In genomic region chr2:218846963-218847362, GRCh38 we compare ENCODE assay signal across 12 cellular contexts. TPM values are rescaled to one million over a fixed set of nuclear protein-coding genes. Genes with fewer than 3 reads are reported as not detected.
DNase-seq lines count a peak whose midpoint lies in the region; ATAC-seq, FAIRE-seq and TF ChIP-seq lines count a peak whose summit lies in the region.
"Not testable (repeated sequence)": the region's sequence is repeated elsewhere in the genome, so short reads cannot be mapped to it uniquely, and the experiment has no call there.
"Had no signal": no experiment of that assay in that cellular context is flagged by ENCODE, and none has a peak within 500 bp of the region (broad histone marks: within the 10 kb centered on the region; RNA-seq: fewer than 3 reads in every experiment).

No MANE protein-coding gene starts in this region.

- TF ChIP-seq CTCF in A549 (IDR thresholded peaks at IDR 0.05); endothelial cell (IDR thresholded peaks at IDR 0.05; ENCODE audit: unreplicated experiment); mesothelial cell of epicardium (IDR thresholded peaks at IDR 0.05; ENCODE audit: unreplicated experiment); spleen (IDR thresholded peaks at IDR 0.05 in 8 of 11, conservative IDR thresholded peaks at IDR 0.05 in 3 of 11): not testable (repeated sequence)

- not testable (repeated sequence) for H3K36me3 Mint-ChIP-seq in endothelial cell (ENCODE audit: low read depth, unreplicated experiment); mesothelial cell of epicardium

- in situ Hi-C loops in SK-MEL-5 (cut with HindIII; ENCODE audit: low pct_unique_long_range_greater_than_20kb, low sequenced_read_pairs): not testable (repeated sequence)

- POLR2A ChIA-PET in A549 (lab: Yijun Ruan, JAX): interaction anchor here (0.6 to 1.0 kb wide), 2 partner anchors 136 to 175 kb away, joined by 3 to 6 read pairs; partner anchors contain the start of genes RNF25, STK36 and TTLL4

- peak in 1 of 2 experiments; percentile 10; a peak in 3 of 6 replicates for ATAC-seq in A549

- intact Hi-C loops in posterior vena cava (cut with DNase I): loop anchor here in 1 of 2 donors (10.0 kb wide), 1 partner anchor 112 kb away; no protein-coding TSS in a partner anchor
- intact Hi-C loops in spleen (cut with DNase I; ENCODE audit: low total_unique reads): loop anchor here (5.0 kb wide), 1 partner anchor 135 kb away; the partner anchor contains the start of gene TTLL4

- H3K9me3 Mint-ChIP-seq in endothelial cell (ENCODE audit: unreplicated experiment): not testable (repeated sequence)
- peaks cover 13% of the 10 kb centered on the region for H3K9me3 Mint-ChIP-seq in mesothelial cell of epicardium

- H3K36me3 ChIP-seq in spleen: not testable (repeated sequence)

- not testable (repeated sequence) for TF ChIP-seq EP300 in A549 (IDR thresholded peaks at IDR 0.05)

- peak overlapping the region in 1 of 2 experiments; percentile 68; a peak in 3 of 6 replicates for H3K27ac ChIP-seq in A549
- not testable (repeated sequence) for H3K27ac ChIP-seq in spleen

- not testable (repeated sequence) for TF ChIP-seq POLR2A in A549 (IDR thresholded peaks at IDR 0.05; ENCODE audit: low read length); spleen (IDR thresholded peaks at IDR 0.05)

- not testable (repeated sequence) for H3K4me1 Mint-ChIP-seq in endothelial cell (ENCODE audit: unreplicated experiment); mesothelial cell of epicardium

- peak overlapping the region; percentile 64 for H3K4me2 ChIP-seq in A549

- H3K27me3 ChIP-seq in spleen (replicated peaks in 1 of 7): peaks cover 0 to 41% (median 14%) of the 10 kb centered on the region in 7 donors

- not testable (repeated sequence) for H3K27me3 Mint-ChIP-seq in endothelial cell (ENCODE audit: unreplicated experiment); mesothelial cell of epicardium (ENCODE audit: low read depth)

- not testable (repeated sequence) for H3K4me3 Mint-ChIP-seq in endothelial cell (ENCODE audit: unreplicated experiment); mesothelial cell of epicardium

- CTCF ChIA-PET in A549 (lab: Yijun Ruan, JAX): interaction anchor here (0.6 to 2.7 kb wide), 86 partner anchors 9 to 492 kb away, joined by 3 to 58 read pairs (median 5); partner anchors contain the start of genes BCS1L, PRKAG3, RNF25 and STK36

- DNase-seq in A549 (ENCODE audit: low read depth in 1 of 2, low spot score in 1 of 2); endothelial cell (ENCODE audit: low spot score); mesothelial cell of epicardium (ENCODE audit: low spot score in 2 of 2, unreplicated experiment in 2 of 2): not testable (repeated sequence)
- DNase-seq in SK-MEL-5 (ENCODE audit: low read depth, low spot score) (peak; percentile 30), posterior vena cava (ENCODE audit: low spot score) (peak; percentile 51), spleen (peak; percentile 46)

- TF ChIP-seq RAD21 in A549 (conservative IDR thresholded peaks at IDR 0.05 in 1 of 2, IDR thresholded peaks at IDR 0.05 in 1 of 2): not testable (repeated sequence)

- H3K9me3 ChIP-seq in A549, spleen: not testable (repeated sequence)

- FAIRE-seq in A549 (lab: Jason Lieb, UNC): not testable (repeated sequence)

- H3K27ac Mint-ChIP-seq in endothelial cell (ENCODE audit: unreplicated experiment): peak overlapping the region; percentile 24
- H3K27ac Mint-ChIP-seq in mesothelial cell of epicardium: peak overlapping the region; percentile 56

- not testable (repeated sequence) for H3K4me1 ChIP-seq in A549, spleen

- 0 out of 3 replicates have a peak overlapping the region, but pooled peaks have one; percentile 20 for H3K4me3 ChIP-seq in A549
- not testable (repeated sequence) for H3K4me3 ChIP-seq in spleen

- WGBS in A549 (ENCODE audit: missing lambda C conversion rate): 19% methylated on average over 5 of the region's 18 CpGs
- 75 to 91% (median 80%) methylated on average over 7 to 18 of the region's 18 CpGs for WGBS in spleen, 5 donors

RNA-seq across cellular contexts. Expression of gene WNT6, which starts 12.6 kb away (rescaled TPM):
- polyA plus RNA-seq in A549 (2011; rRNA removed) (0.05 and 0.06 TPM in 2 replicates), A549 (2017; fragmentation: RNase III; extraction: RNeasy Plus Mini Kit Qiagen cat#74134 plus additional on column Dnase treatment) (0.08 to 0.28 TPM (median 0.10 TPM) in 3 replicates), spleen (1 to 10 TPM; 1.1 to 4.0 (median 1.1) TPM)
- polyA plus RNA-seq in A549 (2012; cell fraction: cytosol; rRNA removed): 0.15 and 0.44 TPM in 2 replicates
- 0.05 and 0.40 TPM in 2 replicates for polyA plus RNA-seq in A549 (2012; cell fraction: nucleus; rRNA removed)
- polyA minus RNA-seq in A549 (2011; rRNA and poly(A)+ RNA removed): not detected in 2 replicates
- not detected in 2 replicates for total RNA-seq in SK-MEL-5 (2014; rRNA removed; shearing (Covaris generic))
- polyA plus RNA-seq in SK-MEL-5 (2015; cell fraction: cytosol; rRNA removed): not detected in 2 replicates
- not detected in 2 replicates for polyA plus RNA-seq in SK-MEL-5 (2015; cell fraction: nucleus; rRNA removed)
- total RNA-seq in endothelial cell (ENCODE audit: unreplicated experiment) (not detected), mesothelial cell of epicardium (106 to 118 TPM (median 115 TPM) in 3 replicates), posterior vena cava (under 1 TPM; 0.23 to 0.24 TPM), spleen (10 to 100 TPM in 3 of 7 donors, 1 to 10 TPM in 4; 2.2 to 10.9 (median 10.0) TPM)
- total RNA-seq: CD4-positive, alpha-beta T cell; GM23248; H1; H7 had no signal
- polyA plus RNA-seq: GM23248, H1 had no signal

RNA-seq across cellular contexts. Expression of gene PRKAG3, which starts 15.4 kb away (rescaled TPM):
- polyA plus RNA-seq in A549 (2011; rRNA removed) (not detected in 2 replicates), A549 (2017; fragmentation: RNase III; extraction: RNeasy Plus Mini Kit Qiagen cat#74134 plus additional on column Dnase treatment) (not detected in 3 replicates), spleen (not detected)
- not detected in 2 replicates for polyA plus RNA-seq in A549 (2012; cell fraction: cytosol; rRNA removed)
- polyA plus RNA-seq in A549 (2012; cell fraction: nucleus; rRNA removed): not detected in 2 replicates
- not detected in 2 replicates for polyA minus RNA-seq in A549 (2011; rRNA and poly(A)+ RNA removed)
- not detected in 2 replicates for total RNA-seq in SK-MEL-5 (2014; rRNA removed; shearing (Covaris generic))
- polyA plus RNA-seq in SK-MEL-5 (2015; cell fraction: cytosol; rRNA removed): not detected in 2 replicates
- polyA plus RNA-seq in SK-MEL-5 (2015; cell fraction: nucleus; rRNA removed): not detected in 2 replicates
- total RNA-seq in endothelial cell (ENCODE audit: unreplicated experiment) (not detected), mesothelial cell of epicardium (2.8 to 3.6 TPM (median 2.9 TPM) in 3 replicates), posterior vena cava (under 1 TPM in 1 of 2 donors, not detected in 1; 0.23 TPM), spleen (not detected)
- total RNA-seq: CD4-positive, alpha-beta T cell; CD8-positive, alpha-beta memory T cell; GM23248; H1; H7 had no signal
- polyA plus RNA-seq: CD14-positive monocyte; CD8-positive, alpha-beta memory T cell; GM23248; H1 had no signal

RNA-seq across cellular contexts. Expression of gene WNT10A, which starts 33.7 kb away (rescaled TPM):
- polyA plus RNA-seq in A549 (2011; rRNA removed) (not detected in 2 replicates), A549 (2017; fragmentation: RNase III; extraction: RNeasy Plus Mini Kit Qiagen cat#74134 plus additional on column Dnase treatment) (0.04 TPM in 2 of 3 replicates, not detected in the other), spleen (1 to 10 TPM; 1.5 to 2.5 (median 1.5) TPM)
- 0.01 and 0.03 TPM in 2 replicates for polyA plus RNA-seq in A549 (2012; cell fraction: cytosol; rRNA removed)
- 0.02 and 0.04 TPM in 2 replicates for polyA plus RNA-seq in A549 (2012; cell fraction: nucleus; rRNA removed)
- not detected in 2 replicates for polyA minus RNA-seq in A549 (2011; rRNA and poly(A)+ RNA removed)
- total RNA-seq in SK-MEL-5 (2014; rRNA removed; shearing (Covaris generic)): 0.05 and 0.11 TPM in 2 replicates
- 0.19 TPM in 1 of 2 replicates, not detected in the other for polyA plus RNA-seq in SK-MEL-5 (2015; cell fraction: cytosol; rRNA removed)
- polyA plus RNA-seq in SK-MEL-5 (2015; cell fraction: nucleus; rRNA removed): 0.11 TPM in 1 of 2 replicates, not detected in the other
- total RNA-seq in endothelial cell (ENCODE audit: unreplicated experiment) (not detected), mesothelial cell of epicardium (50.7 to 53.2 TPM (median 51.8 TPM) in 3 replicates), posterior vena cava (not detected), spleen (1 to 10 TPM; 1.6 to 7.9 (median 3.5) TPM)
- total RNA-seq: GM23248, H1, H7 had no signal
- polyA plus RNA-seq: CD14-positive monocyte, GM23248 had no signal
